ENCODE assay signal across 1 cellular context in genomic region chr17:39729280-39729851, GRCh38.
TF ChIP-seq lines count a peak whose summit lies in the region.

No MANE protein-coding gene starts in this region.

TF ChIP-seq in A549, 52 proteins besides CTCF, POLR2A, EP300 and RAD21 (continued from another document):
- TF ChIP-seq, protein P1, sequence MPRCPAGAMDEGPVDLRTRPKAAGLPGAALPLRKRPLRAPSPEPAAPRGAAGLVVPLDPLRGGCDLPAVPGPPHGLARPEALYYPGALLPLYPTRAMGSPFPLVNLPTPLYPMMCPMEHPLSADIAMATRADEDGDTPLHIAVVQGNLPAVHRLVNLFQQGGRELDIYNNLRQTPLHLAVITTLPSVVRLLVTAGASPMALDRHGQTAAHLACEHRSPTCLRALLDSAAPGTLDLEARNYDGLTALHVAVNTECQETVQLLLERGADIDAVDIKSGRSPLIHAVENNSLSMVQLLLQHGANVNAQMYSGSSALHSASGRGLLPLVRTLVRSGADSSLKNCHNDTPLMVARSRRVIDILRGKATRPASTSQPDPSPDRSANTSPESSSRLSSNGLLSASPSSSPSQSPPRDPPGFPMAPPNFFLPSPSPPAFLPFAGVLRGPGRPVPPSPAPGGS (IDR thresholded peaks at IDR 0.05): no peak
- TF ChIP-seq BHLHE40 (IDR thresholded peaks at IDR 0.05; ENCODE audit: low read depth, low read length): no peak
